In the genomic region with DNA sequence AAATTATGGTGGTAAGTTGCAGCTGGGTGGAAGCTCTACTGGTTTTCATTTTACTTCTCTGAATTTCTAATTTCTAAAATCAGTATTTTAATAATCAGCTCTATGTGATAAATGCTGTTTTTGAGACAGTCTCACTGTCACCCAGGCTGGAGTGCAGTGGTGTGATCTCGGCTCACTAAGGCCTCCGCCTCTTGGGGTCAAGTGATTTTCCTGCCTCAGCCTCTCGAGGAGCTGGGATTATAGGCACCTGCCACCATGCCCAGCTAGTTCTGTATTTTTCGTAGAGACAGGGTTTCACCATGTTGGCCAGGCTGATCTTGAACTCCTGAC, we compare ENCODE assay signal across 10 cellular contexts. TPM values are rescaled to one million over a fixed set of nuclear protein-coding genes. Genes with fewer than 3 reads are reported as not detected.
DNase-seq lines count a peak whose midpoint lies in the region; ATAC-seq and TF ChIP-seq lines count a peak whose summit lies in the region.
"Had no signal": no experiment of that assay in that cellular context is flagged by ENCODE, and none has a peak within 500 bp of the region (broad histone marks: within the 10 kb centered on the region; RNA-seq: fewer than 3 reads in every experiment).

No MANE protein-coding gene starts in this region.

- ATAC-seq in activated naive CD8-positive, alpha-beta T cell treated with anti-CD3 and anti-CD28 coated beads, Interleukin-2, amount 10 ng/mL, durations not matched to agents 7 days and 5 days (ENCODE audit: low read depth) = no peak
- ATAC-seq in GM18861 (IDR thresholded peaks at IDR 0.05; ENCODE audit: unreplicated experiment) = no peak

- TF ChIP-seq CTCF in stomach (IDR thresholded peaks at IDR 0.05) = no peak

- no peaks in the 10 kb centered on the region for H3K36me3 ChIP-seq in stomach

- intact Hi-C loops in stomach (cut with DNase I; ENCODE audit: low total_unique reads) = no loop called here

- peaks cover 55% of the 10 kb centered on the region for H3K4me1 Mint-ChIP-seq in T-helper 1 cell treated with Interleukin-12 subunit alpha and Interleukin-12 subunit beta and Interleukin-4 antibody, amounts not matched to agents 30 μg/mL and 1 μg/mL, for 36 hours (ENCODE audit: low read depth)
- H3K4me1 Mint-ChIP-seq in activated naive CD8-positive, alpha-beta T cell treated with anti-CD3 and anti-CD28 coated beads, Interleukin-2, amount 10 ng/mL, durations not matched to agents 7 days and 5 days = peaks cover 54% of the 10 kb centered on the region

- peak overlapping the region; percentile 9 to 94 (median 91) for H3K27ac ChIP-seq in stomach

- peaks cover 16% of the 10 kb centered on the region for H3K36me3 Mint-ChIP-seq in T-helper 1 cell treated with Interleukin-12 subunit alpha and Interleukin-12 subunit beta and Interleukin-4 antibody, amounts not matched to agents 30 μg/mL and 1 μg/mL, for 36 hours (ENCODE audit: low read depth)
- peaks cover 5% of the 10 kb centered on the region for H3K36me3 Mint-ChIP-seq in activated naive CD8-positive, alpha-beta T cell treated with anti-CD3 and anti-CD28 coated beads, Interleukin-2, amount 10 ng/mL, durations not matched to agents 7 days and 5 days

- H3K4me3 Mint-ChIP-seq in T-helper 1 cell treated with Interleukin-12 subunit alpha and Interleukin-12 subunit beta and Interleukin-4 antibody, amounts not matched to agents 30 μg/mL and 1 μg/mL, for 36 hours = no peak overlapping the region
- H3K4me3 Mint-ChIP-seq in activated naive CD8-positive, alpha-beta T cell treated with anti-CD3 and anti-CD28 coated beads, Interleukin-2, amount 10 ng/mL, durations not matched to agents 7 days and 5 days = no peak overlapping the region

- peak overlapping the region; percentile 58 for H3K27ac Mint-ChIP-seq in T-helper 1 cell treated with Interleukin-12 subunit alpha and Interleukin-12 subunit beta and Interleukin-4 antibody, amounts not matched to agents 30 μg/mL and 1 μg/mL, for 36 hours
- peak overlapping the region; percentile 93 for H3K27ac Mint-ChIP-seq in activated naive CD8-positive, alpha-beta T cell treated with anti-CD3 and anti-CD28 coated beads, Interleukin-2, amount 10 ng/mL, durations not matched to agents 7 days and 5 days

- no peaks in the 10 kb centered on the region for H3K9me3 Mint-ChIP-seq in T-helper 1 cell treated with Interleukin-12 subunit alpha and Interleukin-12 subunit beta and Interleukin-4 antibody, amounts not matched to agents 30 μg/mL and 1 μg/mL, for 36 hours
- no peaks in the 10 kb centered on the region for H3K9me3 Mint-ChIP-seq in activated naive CD8-positive, alpha-beta T cell treated with anti-CD3 and anti-CD28 coated beads, Interleukin-2, amount 10 ng/mL, durations not matched to agents 7 days and 5 days

- POLR2A ChIA-PET in activated naive CD8-positive, alpha-beta T cell treated with anti-CD3 and anti-CD28 coated beads, Interleukin-2, amount 10 ng/mL, durations not matched to agents 7 days and 5 days (lab: Charles Lee) = interaction anchor here (0.8 to 2.1 kb wide), 3 partner anchors 8 to 22 kb away, joined by 3 to 8 read pairs (median 3); no protein-coding TSS in a partner anchor

- H3K4me3 ChIP-seq in stomach = no peak overlapping the region

- H3K9me3 ChIP-seq in stomach = no peaks in the 10 kb centered on the region

- no peaks in the 10 kb centered on the region for H3K27me3 Mint-ChIP-seq in T-helper 1 cell treated with Interleukin-12 subunit alpha and Interleukin-12 subunit beta and Interleukin-4 antibody, amounts not matched to agents 30 μg/mL and 1 μg/mL, for 36 hours (ENCODE audit: low read depth)
- H3K27me3 Mint-ChIP-seq in activated naive CD8-positive, alpha-beta T cell treated with anti-CD3 and anti-CD28 coated beads, Interleukin-2, amount 10 ng/mL, durations not matched to agents 7 days and 5 days = no peaks in the 10 kb centered on the region

- H3K27me3 ChIP-seq in stomach = no peaks in the 10 kb centered on the region

- TF ChIP-seq EP300 in stomach (IDR thresholded peaks at IDR 0.05) = no peak

- TF ChIP-seq POLR2A in stomach (IDR thresholded peaks at IDR 0.05) = no peak

- peaks cover 50 to 91% (median 81%) of the 10 kb centered on the region in 4 donors for H3K4me1 ChIP-seq in stomach

- 66 to 87% (median 79%) methylated on average over 4 of the region's 4 CpGs for WGBS in stomach, 5 donors

- DNase-seq in T-helper 1 cell = no peak
- no peak for DNase-seq in activated naive CD8-positive, alpha-beta T cell treated with anti-CD3 and anti-CD28 coated beads, Interleukin-2, amount 10 ng/mL, durations not matched to agents 7 days and 5 days
- DNase-seq in medulla oblongata (ENCODE audit: extremely low spot score) = peak; percentile 4
- no peak for DNase-seq in stomach
- DNase-seq in DMS114 treated with DMSO at 0.1 percent for 48 hours (lab: John Stamatoyannopoulos, UW; ENCODE audit: unreplicated experiment) = no peak
- no peak for DNase-seq in stimulated activated CD4-positive, alpha-beta T cell treated with anti-CD3 and anti-CD28 coated beads, Interleukin-15, amount 100 ng/mL, for 24 hours
- DNase-seq: activated gamma-delta T cell treated with Interleukin-2 at 50 U/mL for 16 hours, NCI-H2081 treated with DMSO at 0.1 percent for 48 hours had no signal

RNA-seq across cellular contexts. Expression of a gene that starts 1.5 kb away (rescaled TPM):
- total RNA-seq in activated naive CD8-positive, alpha-beta T cell treated with anti-CD3 and anti-CD28 coated beads, Interleukin-2, amount 10 ng/mL, durations not matched to agents 7 days and 5 days = 100 to 1,000 TPM; 130 to 134 TPM
- total RNA-seq in stomach = 100 to 1,000 TPM in 1 of 5 donors, 10 to 100 TPM in 4; 29.4 to 242 (median 65.2) TPM
- polyA plus RNA-seq in stomach = 10 to 100 TPM; 20.5 to 45.8 (median 32.8) TPM

RNA-seq across cellular contexts. Expression of a gene that starts 41.1 kb away (rescaled TPM):
- total RNA-seq in activated naive CD8-positive, alpha-beta T cell treated with anti-CD3 and anti-CD28 coated beads, Interleukin-2, amount 10 ng/mL, durations not matched to agents 7 days and 5 days = 1 to 10 TPM; 4.0 to 4.5 TPM
- 10 to 100 TPM in 3 of 5 donors, 1 to 10 TPM in 2; 1.2 to 37.9 (median 21.3) TPM for total RNA-seq in stomach
- polyA plus RNA-seq in stomach = 10 to 100 TPM; 12.5 to 24.2 (median 23.8) TPM
